In genomic region chr4:114004483-114005226, GRCh38 we compare ENCODE assay signal across 7 cellular contexts. TPM values are rescaled to one million over a fixed set of nuclear protein-coding genes. Genes with fewer than 3 reads are reported as not detected.
DNase-seq lines count a peak whose midpoint lies in the region; ATAC-seq and TF ChIP-seq lines count a peak whose summit lies in the region.
"Not testable (repeated sequence)": the region's sequence is repeated elsewhere in the genome, so short reads cannot be mapped to it uniquely, and the experiment has no call there.

No MANE protein-coding gene starts in this region.

- not testable (repeated sequence) for H4K20me1 ChIP-seq in MM.1S (ENCODE audit: insufficient read depth, low read length)

- ATAC-seq in GM18502 (IDR thresholded peaks at IDR 0.05; ENCODE audit: poor library complexity, unreplicated experiment) (peak; percentile 64), left colon (peak; percentile 34)
- not testable (repeated sequence) for ATAC-seq in activated CD4-positive, alpha-beta T cell treated with anti-CD3 and anti-CD28 coated beads for 36 hours

- intact Hi-C loops in activated CD4-positive, alpha-beta T cell treated with anti-CD3 and anti-CD28 coated beads for 36 hours (cut with DNase I, micrococcal nuclease); left colon (cut with DNase I, micrococcal nuclease): not testable (repeated sequence)

- H3K9ac ChIP-seq in MM.1S (ENCODE audit: low read length), result not testable (repeated sequence)

- H3K27me3 ChIP-seq in MM.1S (replicated peaks; ENCODE audit: insufficient read depth, low read length), result not testable (repeated sequence)

- peak overlapping the region; percentile 49 for H3K27ac Mint-ChIP-seq in activated CD4-positive, alpha-beta T cell treated with anti-CD3 and anti-CD28 coated beads for 36 hours
- H3K27ac Mint-ChIP-seq in activated naive CD4-positive, alpha-beta T cell treated with anti-CD3 and anti-CD28 coated beads, Interleukin-2, amount 50 U/mL, for 24 hours, result peak overlapping the region; percentile 26

- H3K4me2 ChIP-seq in MM.1S (ENCODE audit: low read depth, low read length), result peak overlapping the region; percentile 41

- H3K4me3 ChIP-seq in MM.1S (ENCODE audit: low read length), result 0 out of 2 replicates have a peak overlapping the region, but pooled peaks have one; percentile 0

- CTCF ChIA-PET in activated CD4-positive, alpha-beta T cell treated with anti-CD3 and anti-CD28 coated beads for 36 hours (lab: Charles Lee), result interaction anchor here (0.6 kb wide), 1 partner anchor 803 kb away, joined by 3 read pairs; no protein-coding TSS in a partner anchor

- not testable (repeated sequence) for H3K4me1 ChIP-seq in MM.1S (ENCODE audit: low read length)

- not testable (repeated sequence) for H3K9me3 Mint-ChIP-seq in activated CD4-positive, alpha-beta T cell treated with anti-CD3 and anti-CD28 coated beads for 36 hours (ENCODE audit: low read depth); activated naive CD4-positive, alpha-beta T cell treated with anti-CD3 and anti-CD28 coated beads, Interleukin-2, amount 50 U/mL, for 24 hours

- TF ChIP-seq CTCF in MM.1S (IDR thresholded peaks at IDR 0.05; ENCODE audit: low read length), result not testable (repeated sequence)

- H3K36me3 ChIP-seq in MM.1S (replicated peaks; ENCODE audit: insufficient read depth, low read length), result not testable (repeated sequence)

- H3K27ac ChIP-seq in MM.1S (ENCODE audit: low read length), result not testable (repeated sequence)

- POLR2A ChIA-PET in activated CD4-positive, alpha-beta T cell treated with anti-CD3 and anti-CD28 coated beads for 36 hours (lab: Charles Lee), result not testable (repeated sequence)

- not testable (repeated sequence) for H3K79me2 ChIP-seq in MM.1S (ENCODE audit: low read length)

- not testable (repeated sequence) for H3K9me2 ChIP-seq in MM.1S (replicated peaks; ENCODE audit: insufficient read depth, low read length)

- H3K36me3 Mint-ChIP-seq in activated CD4-positive, alpha-beta T cell treated with anti-CD3 and anti-CD28 coated beads for 36 hours (ENCODE audit: low read depth); activated naive CD4-positive, alpha-beta T cell treated with anti-CD3 and anti-CD28 coated beads, Interleukin-2, amount 50 U/mL, for 24 hours: not testable (repeated sequence)

- H3K9me3 ChIP-seq in MM.1S (replicated peaks; ENCODE audit: insufficient read depth, low read length), result not testable (repeated sequence)

- peaks cover 13% of the 10 kb centered on the region for H3K4me1 Mint-ChIP-seq in activated CD4-positive, alpha-beta T cell treated with anti-CD3 and anti-CD28 coated beads for 36 hours
- H3K4me1 Mint-ChIP-seq in activated naive CD4-positive, alpha-beta T cell treated with anti-CD3 and anti-CD28 coated beads, Interleukin-2, amount 50 U/mL, for 24 hours, result peaks cover 26% of the 10 kb centered on the region

- not testable (repeated sequence) for H3K27me3 Mint-ChIP-seq in activated CD4-positive, alpha-beta T cell treated with anti-CD3 and anti-CD28 coated beads for 36 hours; activated naive CD4-positive, alpha-beta T cell treated with anti-CD3 and anti-CD28 coated beads, Interleukin-2, amount 50 U/mL, for 24 hours

- not testable (repeated sequence) for H2AFZ ChIP-seq in MM.1S (ENCODE audit: low read length)

- peak; percentile 66 for DNase-seq in MM.1S
- peak; percentile 29 for DNase-seq in activated CD4-positive, alpha-beta T cell treated with anti-CD3 and anti-CD28 coated beads for 36 hours
- peak; percentile 1 for DNase-seq in activated T-cell treated with anti-CD3 and anti-CD28 coated beads for 48 hours (ENCODE audit: low read depth)
- not testable (repeated sequence) for DNase-seq in left colon
- peak; percentile 20 for DNase-seq in stimulated activated CD8-positive, alpha-beta memory T cell treated with anti-CD3 and anti-CD28 coated beads, Interleukin-12 subunit alpha, Interleukin-12 subunit beta, amount 100 ng/mL, for 4 hours (ENCODE audit: low read depth)

- peak overlapping the region; percentile 52 for H3K4me3 Mint-ChIP-seq in activated CD4-positive, alpha-beta T cell treated with anti-CD3 and anti-CD28 coated beads for 36 hours
- peak overlapping the region; percentile 78 for H3K4me3 Mint-ChIP-seq in activated naive CD4-positive, alpha-beta T cell treated with anti-CD3 and anti-CD28 coated beads, Interleukin-2, amount 50 U/mL, for 24 hours

- H3F3A ChIP-seq in MM.1S (ENCODE audit: insufficient read depth, low read length), result not testable (repeated sequence)

RNA-seq across cellular contexts. Expression of gene ARSJ, which starts 25.2 kb away (rescaled TPM):
- under 1 TPM in 1 of 2 experiments, not detected in 1; 0.05 TPM for total RNA-seq in activated CD4-positive, alpha-beta T cell treated with anti-CD3 and anti-CD28 coated beads for 36 hours
- 10 to 100 TPM in 1 of 2 donors, 1 to 10 TPM in 1; 9.3 to 10.6 TPM for total RNA-seq in left colon

Comparison
In these comparisons a context has a peak if more than half of its experiments do, and no peak if none do; other contexts are left out.
1. RNA of gene ARSJ, which starts 25.2 kb away (total RNA-seq): 9.3 to 10.6 TPM in left colon; 0.05 TPM in activated CD4-positive, alpha-beta T cell treated with anti-CD3 and anti-CD28 coated beads for 36 hours; every median in the first group is over 4 times any median in the second.